Comparison of ENCODE assay signal across 28 cellular contexts in genomic region chr6:118353564-118353963, GRCh38.
"Had no signal": no experiment of that assay in that cellular context is flagged by ENCODE, and none has a peak within 500 bp of the region (broad histone marks: within the 10 kb centered on the region; RNA-seq: fewer than 3 reads in every experiment).

No MANE protein-coding gene starts in this region.

- H3K9me3 Mint-ChIP-seq: activated CD4-positive, alpha-beta memory T cell treated with anti-CD3 and anti-CD28 coated beads, Interleukin-2, amount 10 ng/mL, durations not matched to agents 7 days and 5 days; activated naive CD4-positive, alpha-beta T cell treated with anti-CD3 and anti-CD28 coated beads, Interleukin-2, amount 10 ng/mL, durations not matched to agents 7 days and 5 days; activated naive CD8-positive, alpha-beta T cell treated with anti-CD3 and anti-CD28 coated beads, Interleukin-2, amount 10 ng/mL, durations not matched to agents 7 days and 5 days; activated T-cell treated with anti-CD3 and anti-CD28 coated beads, Interleukin-2, amount 50 U/mL, for 24 hours; brain; nephron progenitor cell had no signal

- H3K9me3 ChIP-seq: ascending aorta, colonic mucosa, esophagus squamous epithelium, left ventricle myocardium inferior, neutrophil, right lobe of liver, thoracic aorta had no signal

- H3K27ac Mint-ChIP-seq: activated CD4-positive, alpha-beta memory T cell treated with anti-CD3 and anti-CD28 coated beads, Interleukin-2, amount 10 ng/mL, durations not matched to agents 7 days and 5 days; activated CD4-positive, alpha-beta T cell treated with anti-CD3 and anti-CD28 coated beads, Interleukin-2, amount 10 ng/mL, durations not matched to agents 7 days and 5 days; activated naive CD4-positive, alpha-beta T cell treated with anti-CD3 and anti-CD28 coated beads, Interleukin-2, amount 10 ng/mL, durations not matched to agents 7 days and 5 days; activated naive CD8-positive, alpha-beta T cell treated with anti-CD3 and anti-CD28 coated beads, Interleukin-2, amount 10 ng/mL, durations not matched to agents 7 days and 5 days; activated T-cell treated with anti-CD3 and anti-CD28 coated beads, Interleukin-2, amount 50 U/mL, for 24 hours; brain; mesothelial cell of epicardium; naive B cell; nephron progenitor cell; WTC11 had no signal

- H3K27ac ChIP-seq: ascending aorta, cardiac muscle cell, colonic mucosa, epithelial cell of prostate, esophagus squamous epithelium, left ventricle myocardium inferior, neutrophil, right lobe of liver, thoracic aorta had no signal

- ATAC-seq: right lobe of liver; stimulated activated naive CD8-positive, alpha-beta T cell treated with anti-CD3 and anti-CD28 coated beads, Interleukin-15, Interleukin-2, amounts not matched to agents 100 U/mL and 50 U/mL, for 24 hours; WTC11 had no signal

- H3K36me3 Mint-ChIP-seq: activated naive CD4-positive, alpha-beta T cell treated with anti-CD3 and anti-CD28 coated beads, Interleukin-2, amount 10 ng/mL, durations not matched to agents 7 days and 5 days; brain; mesothelial cell of epicardium; WTC11 had no signal

- H3K4me1 ChIP-seq: ascending aorta, colonic mucosa, esophagus squamous epithelium, right lobe of liver had no signal

- H3K4me3 ChIP-seq: ascending aorta, cardiac muscle cell, colonic mucosa, esophagus squamous epithelium, left ventricle myocardium inferior, right lobe of liver, thoracic aorta had no signal

- H3K4me1 Mint-ChIP-seq: activated CD4-positive, alpha-beta memory T cell treated with anti-CD3 and anti-CD28 coated beads, Interleukin-2, amount 10 ng/mL, durations not matched to agents 7 days and 5 days; activated CD4-positive, alpha-beta T cell treated with anti-CD3 and anti-CD28 coated beads, Interleukin-2, amount 10 ng/mL, durations not matched to agents 7 days and 5 days; activated naive CD4-positive, alpha-beta T cell treated with anti-CD3 and anti-CD28 coated beads, Interleukin-2, amount 10 ng/mL, durations not matched to agents 7 days and 5 days; brain; nephron progenitor cell; WTC11 had no signal

- H3K36me3 ChIP-seq: ascending aorta, cardiac muscle cell, colonic mucosa, esophagus squamous epithelium, left ventricle myocardium inferior, neutrophil, right lobe of liver, thoracic aorta had no signal

- DNase-seq: activated CD4-positive, alpha-beta memory T cell treated with anti-CD3 and anti-CD28 coated beads, Interleukin-2, amount 10 ng/mL, durations not matched to agents 7 days and 5 days; activated CD4-positive, alpha-beta T cell treated with anti-CD3 and anti-CD28 coated beads for 1 hour; activated CD4-positive, alpha-beta T cell treated with anti-CD3 and anti-CD28 coated beads, Interleukin-2, amount 10 ng/mL, durations not matched to agents 7 days and 5 days; activated CD8-positive, alpha-beta memory T cell treated with anti-CD3 and anti-CD28 coated beads, Interleukin-2, amount 50 U/mL, for 48 hours; activated gamma-delta T cell; activated naive CD4-positive, alpha-beta T cell treated with anti-CD3 and anti-CD28 coated beads, Interleukin-2, amount 10 ng/mL, durations not matched to agents 7 days and 5 days; activated naive CD8-positive, alpha-beta T cell treated with anti-CD3 and anti-CD28 coated beads, Interleukin-2, amount 10 ng/mL, durations not matched to agents 7 days and 5 days; activated T-cell treated with anti-CD3 and anti-CD28 coated beads, Interleukin-2, amount 50 U/mL, for 24 hours; cerebellar nuclear complex; colonic mucosa; effector CD8-positive, alpha-beta T cell; esophagus squamous epithelium; foreskin melanocyte; left ventricle myocardium inferior; naive B cell; nephron progenitor cell; right lobe of liver; stimulated activated CD4-positive, alpha-beta T cell treated with anti-CD3 and anti-CD28 coated beads, Interleukin-2, amount 100 ng/mL, for 48 hours; stimulated activated naive CD8-positive, alpha-beta T cell treated with anti-CD3 and anti-CD28 coated beads, Interleukin-15, Interleukin-2, amounts not matched to agents 100 U/mL and 50 U/mL, for 24 hours; trophoblast cell had no signal

- H3K27me3 ChIP-seq: ascending aorta, cardiac muscle cell, colonic mucosa, esophagus squamous epithelium, neutrophil, right lobe of liver had no signal

- H3K27me3 Mint-ChIP-seq: activated CD4-positive, alpha-beta memory T cell treated with anti-CD3 and anti-CD28 coated beads, Interleukin-2, amount 10 ng/mL, durations not matched to agents 7 days and 5 days; activated naive CD4-positive, alpha-beta T cell treated with anti-CD3 and anti-CD28 coated beads, Interleukin-2, amount 10 ng/mL, durations not matched to agents 7 days and 5 days; activated T-cell treated with anti-CD3 and anti-CD28 coated beads, Interleukin-2, amount 50 U/mL, for 24 hours had no signal

- H3K4me3 Mint-ChIP-seq: activated CD4-positive, alpha-beta memory T cell treated with anti-CD3 and anti-CD28 coated beads, Interleukin-2, amount 10 ng/mL, durations not matched to agents 7 days and 5 days; activated CD4-positive, alpha-beta T cell treated with anti-CD3 and anti-CD28 coated beads, Interleukin-2, amount 10 ng/mL, durations not matched to agents 7 days and 5 days; activated naive CD4-positive, alpha-beta T cell treated with anti-CD3 and anti-CD28 coated beads, Interleukin-2, amount 10 ng/mL, durations not matched to agents 7 days and 5 days; activated naive CD8-positive, alpha-beta T cell treated with anti-CD3 and anti-CD28 coated beads, Interleukin-2, amount 10 ng/mL, durations not matched to agents 7 days and 5 days; activated T-cell treated with anti-CD3 and anti-CD28 coated beads, Interleukin-2, amount 50 U/mL, for 24 hours; brain; mesothelial cell of epicardium; naive B cell; nephron progenitor cell; WTC11 had no signal
